In genomic region chr6:70124882-70125535, GRCh38 we compare ENCODE assay signal across 13 cellular contexts.
DNase-seq lines count a peak whose midpoint lies in the region; ATAC-seq, FAIRE-seq and TF ChIP-seq lines count a peak whose summit lies in the region.
"Had no signal": no experiment of that assay in that cellular context is flagged by ENCODE, and none has a peak within 500 bp of the region (broad histone marks: within the 10 kb centered on the region; RNA-seq: fewer than 3 reads in every experiment).

No MANE protein-coding gene starts in this region.

- H3K36me3 ChIP-seq in HepG2 (replicated peaks in 1 of 2; ENCODE audit: control insufficient read depth in 1 of 2, insufficient read depth in 2 of 2, low read length in 2 of 2) (no peaks in the 10 kb centered on the region), right lobe of liver (no peaks in the 10 kb centered on the region), gastroesophageal sphincter (no peaks in the 10 kb centered on the region)
- H3K36me3 ChIP-seq: Peyer's patch had no signal

- intact Hi-C loops in HepG2 (cut with micrococcal nuclease; ENCODE audit: unreplicated experiment) (no loop called here), right lobe of liver (cut with DNase I) (no loop called here)

- in situ Hi-C loops in HepG2 (cut with HindIII; ENCODE audit: extremely low pct_ligation_motif_present, low pct_unique_long_range_greater_than_20kb) = loop anchor here (25.0 kb wide), 2 partner anchors 388 to 1488 kb away; partner anchors contain the start of gene ADGRB3

- TF ChIP-seq CTCF in HepG2 (CRISPR knock-in tag; IDR thresholded peaks at IDR 0.05) (no peak), right lobe of liver (IDR thresholded peaks at IDR 0.05) (no peak), gastroesophageal sphincter (IDR thresholded peaks at IDR 0.05) (no peak)

- no TSS peak for BruUV-seq in HepG2 (replicated peaks; lab: Mats Ljungman, UMichigan)

- POLR2A ChIA-PET in HepG2 (lab: Yijun Ruan, JAX) = no interaction called here

- DNase-seq in HepG2 (ENCODE audit: low spot score) = no peak
- DNase-seq in right lobe of liver = no peak
- DNase-seq in dermis blood vessel endothelial cell = no peak
- DNase-seq in UCSD-AML1 (lab: John Stamatoyannopoulos, UW; ENCODE audit: unreplicated experiment) = no peak
- no peak for DNase-seq in 8988T
- DNase-seq: activated CD4-positive, alpha-beta memory T cell treated with anti-CD3 and anti-CD28 coated beads, Interleukin-2, amount 10 ng/mL, durations not matched to agents 7 days and 5 days; midbrain; NCI-H1417 treated with DMSO at 0.1 percent for 48 hours; stimulated activated naive CD8-positive, alpha-beta T cell treated with anti-CD3 and anti-CD28 coated beads, Interleukin-15, Interleukin-2, amounts not matched to agents 100 U/mL and 50 U/mL, for 24 hours had no signal

- H3K4me3 ChIP-seq in HepG2 (replicated peaks in 1 of 3; ENCODE audit: insufficient read depth in 1 of 3, low read depth in 2 of 3, low read length in 3 of 3) (no peak overlapping the region), right lobe of liver (no peak overlapping the region), gastroesophageal sphincter (no peak overlapping the region)
- H3K4me3 ChIP-seq: Peyer's patch had no signal

- no peak overlapping the region for H2AFZ ChIP-seq in HepG2 (ENCODE audit: low read length)

- no peak for TF ChIP-seq RAD21 in HepG2 (CRISPR knock-in tag; IDR thresholded peaks at IDR 0.05)

- H3K4me1 ChIP-seq in HepG2 (ENCODE audit: insufficient read depth, low read length) (no peaks in the 10 kb centered on the region), right lobe of liver (peaks cover 0 to under 1% (median 0%) of the 10 kb centered on the region in 4 donors), gastroesophageal sphincter (no peaks in the 10 kb centered on the region)

- TF ChIP-seq EP300 in HepG2 (IDR thresholded peaks at IDR 0.05; ENCODE audit: low read depth in 2 of 2, low read length in 2 of 2) (no peak), HepG2 (CRISPR knock-in tag; IDR thresholded peaks at IDR 0.05; ENCODE audit: borderline replicate concordance) (no peak), gastroesophageal sphincter (IDR thresholded peaks at IDR 0.05) (no peak)

- no peaks in the 10 kb centered on the region for H3K79me2 ChIP-seq in HepG2 (ENCODE audit: insufficient read depth, low read length)

- no peak overlapping the region for H3K9ac ChIP-seq in HepG2 (ENCODE audit: insufficient read depth, low read depth, low read length)

- peak; percentile 58; the same call in 2 of the 3 replicates for ATAC-seq in HepG2
- no peak for ATAC-seq in right lobe of liver
- ATAC-seq in SK-N-SH treated with all-trans-retinoic acid at 6 μM for 48 hours = peak; percentile 91
- ATAC-seq in gastroesophageal sphincter = peak; percentile 36
- ATAC-seq in HG02884 (IDR thresholded peaks at IDR 0.05; ENCODE audit: unreplicated experiment) = no peak
- ATAC-seq: stimulated activated naive CD8-positive, alpha-beta T cell treated with anti-CD3 and anti-CD28 coated beads, Interleukin-15, Interleukin-2, amounts not matched to agents 100 U/mL and 50 U/mL, for 24 hours had no signal

- H4K20me1 ChIP-seq in HepG2 (ENCODE audit: insufficient read depth, low read length) = no peaks in the 10 kb centered on the region

- CTCF ChIA-PET in HepG2 (lab: Yijun Ruan, JAX; ENCODE audit: low intra/inter-chr PET ratio, low total read pairs) = no interaction called here

- H3K27me3 ChIP-seq in HepG2 (ENCODE audit: control insufficient read depth in 1 of 2, insufficient read depth in 2 of 2, low read length in 2 of 2) (no peaks in the 10 kb centered on the region; a peak in 1 of 5 replicates), right lobe of liver (no peaks in the 10 kb centered on the region), gastroesophageal sphincter (no peaks in the 10 kb centered on the region)
- H3K27me3 ChIP-seq: Peyer's patch had no signal

- TF ChIP-seq POLR2A in HepG2 (IDR thresholded peaks at IDR 0.05; ENCODE audit: insufficient read depth in 1 of 2, low read depth in 2 of 2, low read length in 2 of 2) = no peak
- no peak for TF ChIP-seq POLR2A in right lobe of liver (IDR thresholded peaks at IDR 0.05)
- TF ChIP-seq POLR2A in gastroesophageal sphincter (IDR thresholded peaks at IDR 0.05) = no peak

- 3% methylated on average over 3 of the region's 3 CpGs for WGBS in HepG2 (ENCODE audit: low lambda C conversion rate)
- whole genome bisulfite sequencing in right lobe of liver (ENCODE audit: insufficient coverage, low coverage, low lambda C conversion rate, missing lambda C conversion rate) = 57% methylated on average over 3 of the region's 3 CpGs
- WGBS in gastroesophageal sphincter (ENCODE audit: low coverage in 1 of 2), 2 donors = 45 to 60% methylated on average over 1 to 3 of the region's 3 CpGs

- H3K27ac ChIP-seq in HepG2 (ENCODE audit: extremely low read length, insufficient read depth, low read length) (no peak overlapping the region), right lobe of liver (no peak overlapping the region), gastroesophageal sphincter (no peak overlapping the region)

- H3K9me3 ChIP-seq in HepG2 (ENCODE audit: low read length) = no peaks in the 10 kb centered on the region
- H3K9me3 ChIP-seq in right lobe of liver = no peaks in the 10 kb centered on the region
- H3K9me3 ChIP-seq in gastroesophageal sphincter = no peaks in the 10 kb centered on the region
- H3K9me3 ChIP-seq: Peyer's patch had no signal

- FAIRE-seq in HepG2 (lab: Jason Lieb, UNC) = no peak

- no peak overlapping the region for H3K4me2 ChIP-seq in HepG2 (ENCODE audit: low read depth, low read length)

TF ChIP-seq in HepG2, 621 proteins besides CTCF, POLR2A, EP300 and RAD21 (continues in another document):
- TF ChIP-seq MIER3 (CRISPR knock-in tag; IDR thresholded peaks at IDR 0.05; ENCODE audit: borderline replicate concordance) = no peak
- TF ChIP-seq PRMT3 (CRISPR knock-in tag; IDR thresholded peaks at IDR 0.05; ENCODE audit: borderline replicate concordance, low read depth) = no peak
- TF ChIP-seq ZFAT (CRISPR knock-in tag; conservative IDR thresholded peaks at IDR 0.05) = no peak
- TF ChIP-seq ZNF230 (CRISPR knock-in tag; IDR thresholded peaks at IDR 0.05) = no peak
- no peak for TF ChIP-seq ZNF468 (CRISPR knock-in tag; IDR thresholded peaks at IDR 0.05)
- no peak for TF ChIP-seq POLR2AphosphoS5 (IDR thresholded peaks at IDR 0.05; ENCODE audit: low read depth, low read length)
- no peak for TF ChIP-seq PATZ1 (CRISPR knock-in tag; IDR thresholded peaks at IDR 0.05)
- no peak for TF ChIP-seq MBNL3 (CRISPR knock-in tag; conservative IDR thresholded peaks at IDR 0.05)

TF ChIP-seq in SK-N-SH treated with all-trans-retinoic acid at 6 μM for 48 hours, 23 proteins besides CTCF, POLR2A, EP300 and RAD21:
- TF ChIP-seq POU6F1 (CRISPR knock-in tag; IDR thresholded peaks at IDR 0.05; ENCODE audit: borderline replicate concordance, low read depth) = no peak
- TF ChIP-seq ZNF8 (CRISPR knock-in tag; IDR thresholded peaks at IDR 0.05) = no peak
- no peak for TF ChIP-seq ARNTL (CRISPR knock-in tag; IDR thresholded peaks at IDR 0.05; ENCODE audit: borderline replicate concordance, low read depth)
- TF ChIP-seq GLIS3 (CRISPR knock-in tag; IDR thresholded peaks at IDR 0.05) = no peak
- no peak for TF ChIP-seq ISL1 (CRISPR knock-in tag; IDR thresholded peaks at IDR 0.05)
- TF ChIP-seq PPARA (CRISPR knock-in tag; IDR thresholded peaks at IDR 0.05; ENCODE audit: borderline replicate concordance) = no peak
- TF ChIP-seq CSDC2 (CRISPR knock-in tag; IDR thresholded peaks at IDR 0.05) = no peak
- TF ChIP-seq ZFP3 (CRISPR knock-in tag; IDR thresholded peaks at IDR 0.05) = no peak
- no peak for TF ChIP-seq OSR1 (CRISPR knock-in tag; IDR thresholded peaks at IDR 0.05)
- no peak for TF ChIP-seq ZNF565 (CRISPR knock-in tag; conservative IDR thresholded peaks at IDR 0.05; ENCODE audit: low read depth)
- no peak for TF ChIP-seq TOX (CRISPR knock-in tag; IDR thresholded peaks at IDR 0.05; ENCODE audit: borderline replicate concordance)
- no peak for TF ChIP-seq CSRNP3 (CRISPR knock-in tag; IDR thresholded peaks at IDR 0.05)
- no peak for TF ChIP-seq BACH2 (CRISPR knock-in tag; IDR thresholded peaks at IDR 0.05; ENCODE audit: borderline replicate concordance)
- TF ChIP-seq TCF4 (CRISPR knock-in tag; IDR thresholded peaks at IDR 0.05; ENCODE audit: borderline replicate concordance) = no peak
- TF ChIP-seq RARB (CRISPR knock-in tag; IDR thresholded peaks at IDR 0.05) = no peak
- TF ChIP-seq ZFP30 (CRISPR knock-in tag; IDR thresholded peaks at IDR 0.05) = no peak
- no peak for TF ChIP-seq ZNF70 (CRISPR knock-in tag; IDR thresholded peaks at IDR 0.05)

Comparison
In these comparisons a context has a peak if more than half of its experiments do, and no peak if none do; other contexts are left out.
1. ATAC-seq: peak in HepG2 (single experiment), SK-N-SH treated with all-trans-retinoic acid at 6 μM for 48 hours (single experiment) and gastroesophageal sphincter (single experiment); none in right lobe of liver (0 of 4) and HG02884 (single experiment).